21 cellular contexts compared by ENCODE assay signal in genomic region chr1:91897016-91897415, GRCh38. TPM values are rescaled to one million over a fixed set of nuclear protein-coding genes. Genes with fewer than 3 reads are reported as not detected.
"Had no signal": no experiment of that assay in that cellular context is flagged by ENCODE, and none has a peak within 500 bp of the region (broad histone marks: within the 10 kb centered on the region; RNA-seq: fewer than 3 reads in every experiment).

No MANE protein-coding gene starts in this region.

- H3K36me3 ChIP-seq: heart left ventricle, ovary, suprapubic skin, thyroid gland, upper lobe of left lung had no signal

- ATAC-seq: heart left ventricle, left lobe of liver, mucosa of descending colon, natural killer cell, right cardiac atrium had no signal

- H3K4me3 ChIP-seq: heart left ventricle, mucosa of descending colon, ovary, suprapubic skin, thyroid gland, upper lobe of left lung had no signal

- H3K9me3 ChIP-seq: heart left ventricle, mucosa of descending colon, ovary, suprapubic skin, thyroid gland, upper lobe of left lung had no signal

- H3K27me3 ChIP-seq: heart left ventricle, ovary, suprapubic skin, thyroid gland, upper lobe of left lung had no signal

- H3K27ac ChIP-seq: heart left ventricle, ovary, suprapubic skin, thyroid gland, upper lobe of left lung had no signal

- H3K4me3 Mint-ChIP-seq: natural killer cell, neural crest cell had no signal

- DNase-seq: effector memory CD4-positive, alpha-beta T cell; foreskin melanocyte; heart left ventricle; hippocampal formation; mucosa of descending colon; natural killer cell; nucleus accumbens; ovary; right cardiac atrium; small intestine; stimulated activated CD4-positive, alpha-beta T cell treated with anti-CD3 and anti-CD28 coated beads, Interleukin-12 subunit alpha, Interleukin-12 subunit beta, amount 100 ng/mL, for 4 hours; stimulated activated naive CD4-positive, alpha-beta T cell treated with Interleukin-2 at 50 U/mL for 16 hours; thyroid gland; upper lobe of left lung had no signal

- H3K36me3 Mint-ChIP-seq: natural killer cell had no signal

- H3K9me3 Mint-ChIP-seq: natural killer cell, neural crest cell had no signal

RNA-seq across cellular contexts. Expression of gene BRDT, which starts 52.2 kb away (rescaled TPM):
- total RNA-seq: epithelial cell of proximal tubule, glomerular endothelial cell, heart left ventricle, left lobe of liver, lower leg skin, mucosa of descending colon, natural killer cell, neural crest cell, ovary, posterior vena cava, right cardiac atrium, suprapubic skin, upper lobe of left lung had no signal
- polyA plus RNA-seq: heart left ventricle, right cardiac atrium, small intestine had no signal
